17 cellular contexts compared by ENCODE assay signal in genomic region chr6:1088441-1089001, GRCh38.
"Had no signal": no experiment of that assay in that cellular context is flagged by ENCODE, and none has a peak within 500 bp of the region (broad histone marks: within the 10 kb centered on the region; RNA-seq: fewer than 3 reads in every experiment).

No MANE protein-coding gene starts in this region.

- H3K9me3 ChIP-seq: psoas muscle, sigmoid colon had no signal

- H3K36me3 ChIP-seq: sigmoid colon had no signal

- H3K27ac ChIP-seq: coronary artery, psoas muscle, sigmoid colon had no signal

- ATAC-seq: activated naive CD8-positive, alpha-beta T cell treated with anti-CD3 and anti-CD28 coated beads, Interleukin-2, amount 50 U/mL, for 24 hours; natural killer cell treated with Interleukin-12 subunit alpha and Interleukin-12 subunit beta and Interleukin-15 and Interleukin-18, amount 100 ng/mL, for 72 hours; psoas muscle; stimulated activated naive B cell treated with anti-CD40 and anti-IgM and Interleukin-4, amounts not matched to agents 10 μg/mL and 1 μg/mL and 100 μg/mL, for 72 hours; WTC11 had no signal

- H3K4me1 ChIP-seq: psoas muscle, sigmoid colon had no signal

- DNase-seq: activated CD4-positive, alpha-beta T cell treated with anti-CD3 and anti-CD28 coated beads, Interleukin-2, amount 10 ng/mL, durations not matched to agents 24 days and 14 days; activated CD8-positive, alpha-beta memory T cell treated with anti-CD3 and anti-CD28 coated beads for 24 hours; activated naive CD4-positive, alpha-beta T cell treated with Interleukin-2 at 50 U/mL for 16 hours; activated naive CD8-positive, alpha-beta T cell treated with anti-CD3 and anti-CD28 coated beads, Interleukin-2, amount 50 U/mL, for 24 hours; caudate nucleus; effector CD8-positive, alpha-beta T cell; left cardiac atrium; nucleus accumbens; psoas muscle; sigmoid colon; stimulated activated CD4-positive, alpha-beta T cell treated with anti-CD3 and anti-CD28 coated beads, Interleukin-2, amount 100 ng/mL, for 24 hours; stimulated activated naive B cell treated with anti-CD40 and anti-IgM and Interleukin-4, amounts not matched to agents 10 μg/mL and 1 μg/mL and 100 μg/mL, for 72 hours; substantia nigra; T-helper 1 cell had no signal

- H3K4me3 ChIP-seq: coronary artery, psoas muscle, sigmoid colon had no signal
